Comparison of ENCODE assay signal across 28 cellular contexts in the genomic region with DNA sequence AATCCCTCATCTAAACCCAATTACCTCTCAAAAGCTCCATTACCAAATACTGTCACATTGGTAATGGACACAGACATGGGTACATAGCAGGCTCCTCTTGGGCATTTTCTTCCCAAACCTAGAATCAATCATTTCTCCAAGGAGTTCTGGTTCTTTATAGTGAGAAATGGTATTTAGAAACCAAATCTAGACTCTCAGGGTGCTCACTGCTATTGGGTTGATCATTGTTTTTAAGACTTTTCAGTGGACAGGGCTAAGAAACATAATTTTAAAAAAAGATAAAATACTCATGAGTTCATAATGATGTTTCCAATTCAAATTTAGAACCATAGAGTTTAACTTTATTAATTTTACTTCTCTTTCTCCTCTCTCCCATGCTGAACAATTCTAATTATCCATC.
"Had no signal": no experiment of that assay in that cellular context is flagged by ENCODE, and none has a peak within 500 bp of the region (broad histone marks: within the 10 kb centered on the region; RNA-seq: fewer than 3 reads in every experiment).

No MANE protein-coding gene starts in this region.

- H3K9me3 ChIP-seq: adrenal gland, body of pancreas had no signal

- H3K4me1 ChIP-seq: adrenal gland, ascending aorta, body of pancreas, breast epithelium had no signal

- H3K4me3 ChIP-seq: adrenal gland, ascending aorta, body of pancreas, breast epithelium, cardiac muscle cell had no signal

- H3K36me3 ChIP-seq: adrenal gland, ascending aorta, brain microvascular endothelial cell, breast epithelium, cardiac muscle cell had no signal

- H3K27ac ChIP-seq: adrenal gland, ascending aorta, body of pancreas, brain microvascular endothelial cell, breast epithelium, cardiac muscle cell had no signal

- DNase-seq: activated effector memory CD4-positive, alpha-beta T cell treated with Interleukin-2 at 50 U/mL for 16 hours; activated gamma-delta T cell; activated gamma-delta T cell treated with Interleukin-2 at 50 U/mL for 16 hours; activated naive CD4-positive, alpha-beta T cell; activated naive CD4-positive, alpha-beta T cell treated with anti-CD3 and anti-CD28 coated beads for 36 hours; activated naive CD4-positive, alpha-beta T cell treated with anti-CD3 and anti-CD28 coated beads, Interleukin-2, amount 10 ng/mL, durations not matched to agents 7 days and 5 days; activated naive CD4-positive, alpha-beta T cell treated with anti-CD3 and anti-CD28 coated beads, Interleukin-2, amount 50 U/mL, for 16 hours; activated naive CD4-positive, alpha-beta T cell treated with Interleukin-2 at 50 U/mL for 16 hours; activated naive CD8-positive, alpha-beta T cell treated with anti-CD3 and anti-CD28 coated beads for 36 hours; activated naive CD8-positive, alpha-beta T cell treated with anti-CD3 and anti-CD28 coated beads, Interleukin-2, amount 10 ng/mL, durations not matched to agents 7 days and 5 days; activated naive CD8-positive, alpha-beta T cell treated with anti-CD3 and anti-CD28 coated beads, Interleukin-2, amount 50 U/mL, for 24 hours; activated T-cell treated with anti-CD3 and anti-CD28 coated beads, Interleukin-2, amount 50 U/mL, for 24 hours; activated T-cell treated with anti-CD3 and anti-CD28 coated beads, Interleukin-2, amount 50 U/mL, for 4 hours; activated T-cell treated with anti-CD3 and anti-CD28 coated beads, Interleukin-2, amount 50 U/mL, for 48 hours; activated T-cell treated with anti-CD3 and anti-CD28 coated beads, Interleukin-2, amount 50 U/mL, for 72 hours; adrenal gland; amniotic stem cell; amygdala; anterior cingulate cortex; aorta; body of pancreas; brain microvascular endothelial cell; caudate nucleus; central memory CD4-positive, alpha-beta T cell; cerebellar nuclear complex had no signal
